In the genomic region with DNA sequence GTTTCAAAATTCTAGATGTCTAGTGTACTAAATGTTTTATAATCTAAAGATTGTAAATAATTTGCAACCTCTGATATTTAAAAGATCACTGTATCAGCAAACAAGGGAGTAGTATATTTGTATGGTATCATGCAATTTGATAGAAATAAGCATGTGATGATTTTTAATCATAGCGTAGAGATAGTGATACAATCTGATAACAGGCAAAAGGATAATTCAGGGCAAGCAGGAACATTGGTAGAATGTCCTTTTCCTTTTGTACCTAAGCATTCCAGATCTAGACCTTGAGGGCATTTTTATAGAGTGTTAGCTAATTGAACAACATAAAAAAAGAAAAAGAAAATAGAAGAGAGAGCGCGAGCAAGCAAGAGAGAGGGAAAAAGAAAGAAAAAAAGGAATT, we compare ENCODE assay signal across 17 cellular contexts.
"Had no signal": no experiment of that assay in that cellular context is flagged by ENCODE, and none has a peak within 500 bp of the region (broad histone marks: within the 10 kb centered on the region; RNA-seq: fewer than 3 reads in every experiment).

No MANE protein-coding gene starts in this region.

- H3K4me3 Mint-ChIP-seq: activated T-helper 17 cell treated with anti-CD3 and anti-CD28 coated beads, Interleukin-2, amount 50 U/mL, for 72 hours; memory B cell; natural killer cell treated with Interleukin-12 subunit alpha and Interleukin-12 subunit beta and Interleukin-15 and Interleukin-18, amount 100 ng/mL, for 72 hours; T-helper 17 cell had no signal

- H3K27me3 ChIP-seq: adrenal gland, esophagus squamous epithelium, left lung, transverse colon had no signal

- H3K9me3 ChIP-seq: adrenal gland, esophagus squamous epithelium, left lung, transverse colon had no signal

- H3K9me3 Mint-ChIP-seq: activated T-helper 17 cell treated with anti-CD3 and anti-CD28 coated beads, Interleukin-2, amount 50 U/mL, for 72 hours; memory B cell had no signal

- H3K27me3 Mint-ChIP-seq: memory B cell; natural killer cell treated with Interleukin-12 subunit alpha and Interleukin-12 subunit beta and Interleukin-15 and Interleukin-18, amount 100 ng/mL, for 72 hours had no signal

- H3K36me3 Mint-ChIP-seq: memory B cell; natural killer cell treated with Interleukin-12 subunit alpha and Interleukin-12 subunit beta and Interleukin-15 and Interleukin-18, amount 100 ng/mL, for 72 hours had no signal

- H3K4me1 ChIP-seq: adrenal gland, esophagus squamous epithelium, left lung, transverse colon had no signal

- H3K27ac Mint-ChIP-seq: activated T-helper 17 cell treated with anti-CD3 and anti-CD28 coated beads, Interleukin-2, amount 50 U/mL, for 72 hours; memory B cell; natural killer cell treated with Interleukin-12 subunit alpha and Interleukin-12 subunit beta and Interleukin-15 and Interleukin-18, amount 100 ng/mL, for 72 hours; T-helper 17 cell had no signal

- DNase-seq: activated CD4-positive, alpha-beta T cell treated with anti-CD3 and anti-CD28 coated beads, Interleukin-2, amount 50 U/mL, for 1 hour; activated naive CD4-positive, alpha-beta T cell treated with anti-CD3 and anti-CD28 coated beads, Interleukin-2, amount 50 U/mL, for 16 hours; activated T-cell treated with anti-CD3 and anti-CD28 coated beads for 4 hours; adrenal gland; central memory CD4-positive, alpha-beta T cell; dermis blood vessel endothelial cell; esophagus squamous epithelium; foreskin fibroblast; islet precursor cell; left lung; stimulated activated CD4-positive, alpha-beta T cell treated with anti-CD3 and anti-CD28 coated beads, Interleukin-15, amount 100 ng/mL, for 24 hours; stimulated activated CD4-positive, alpha-beta T cell treated with anti-CD3 and anti-CD28 coated beads, Interleukin-4, amount 100 ng/mL, for 4 hours; T-helper 17 cell; transverse colon had no signal

- H3K4me1 Mint-ChIP-seq: activated T-helper 17 cell treated with anti-CD3 and anti-CD28 coated beads, Interleukin-2, amount 50 U/mL, for 72 hours; memory B cell; T-helper 17 cell had no signal

- H3K36me3 ChIP-seq: adrenal gland, esophagus squamous epithelium, left lung, transverse colon had no signal

- H3K27ac ChIP-seq: esophagus squamous epithelium, left lung, transverse colon had no signal

- H3K4me3 ChIP-seq: left lung, transverse colon had no signal
